In the genomic region with DNA sequence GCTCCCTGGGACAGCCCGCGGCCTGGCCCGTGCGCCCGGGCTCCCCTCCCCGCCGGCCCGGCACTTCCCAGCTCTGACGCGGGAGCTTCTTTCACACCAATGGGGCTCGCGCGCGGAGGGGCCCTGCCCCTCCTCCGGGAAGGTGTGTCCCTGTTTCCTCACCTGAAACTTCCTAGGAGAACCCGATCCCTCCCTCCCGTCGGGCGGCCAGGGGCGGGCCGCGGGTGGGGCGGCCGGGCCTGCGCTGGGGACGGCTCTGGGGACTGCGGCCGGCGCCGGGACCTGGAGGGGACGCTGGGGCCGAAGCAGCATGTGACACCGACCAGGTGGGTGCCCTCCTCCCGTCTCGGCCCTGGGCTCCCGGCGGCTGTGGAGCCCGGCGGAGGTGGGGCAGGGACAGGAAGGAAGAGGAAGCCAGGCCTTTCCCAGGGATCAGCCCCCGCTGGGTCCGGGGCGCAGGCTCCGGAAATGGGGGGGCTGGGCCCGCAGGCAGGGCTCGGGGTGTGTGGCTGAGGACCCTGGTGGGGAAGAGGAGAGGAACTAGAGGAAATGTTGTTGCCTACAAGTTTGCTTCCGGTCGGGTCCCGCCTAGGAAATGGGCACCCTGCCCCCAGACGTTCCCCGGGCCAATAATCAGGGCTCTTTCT, we compare ENCODE assay signal across 8 cellular contexts. TPM values are rescaled to one million over a fixed set of nuclear protein-coding genes. Genes with fewer than 3 reads are reported as not detected.
DNase-seq lines count a peak whose midpoint lies in the region; ATAC-seq and TF ChIP-seq lines count a peak whose summit lies in the region.
"Not testable (repeated sequence)": the region's sequence is repeated elsewhere in the genome, so short reads cannot be mapped to it uniquely, and the experiment has no call there.

ARHGEF5 (plus strand) TSS at position 227 of the 647 bp plus-strand sequence. CDS start 7,268 bp downstream, outside the sequence.

- CTCF ChIA-PET in activated CD8-positive, alpha-beta T cell treated with anti-CD3 and anti-CD28 coated beads for 36 hours (lab: Charles Lee) = not testable (repeated sequence)

- H3K9me3 ChIP-seq in endodermal cell (ENCODE audit: control insufficient read depth, low read length); lower lobe of right lung: not testable (repeated sequence)

- not testable (repeated sequence) for DNase-seq in activated CD8-positive, alpha-beta T cell treated with anti-CD3 and anti-CD28 coated beads for 36 hours; endodermal cell; lower lobe of right lung

- H3K27me3 Mint-ChIP-seq in activated CD8-positive, alpha-beta T cell treated with anti-CD3 and anti-CD28 coated beads for 36 hours; endodermal cell (ENCODE audit: insufficient read depth); stimulated activated naive CD8-positive, alpha-beta T cell treated with anti-CD3 and anti-CD28 coated beads, Interleukin-15, Interleukin-2, amounts not matched to agents 100 ng/mL and 50 ng/mL, for 24 hours: not testable (repeated sequence)

- H3K27ac ChIP-seq in endodermal cell (ENCODE audit: low read depth, low read length); lower lobe of right lung: not testable (repeated sequence)

- H3K9me3 Mint-ChIP-seq in activated CD8-positive, alpha-beta T cell treated with anti-CD3 and anti-CD28 coated beads for 36 hours; endodermal cell; stimulated activated naive CD8-positive, alpha-beta T cell treated with anti-CD3 and anti-CD28 coated beads, Interleukin-15, Interleukin-2, amounts not matched to agents 100 ng/mL and 50 ng/mL, for 24 hours: not testable (repeated sequence)

- H3K4me3 Mint-ChIP-seq in activated CD8-positive, alpha-beta T cell treated with anti-CD3 and anti-CD28 coated beads for 36 hours = peak within 1 kb of the TSS; percentile 85
- H3K4me3 Mint-ChIP-seq in endodermal cell = peak within 1 kb of the TSS; percentile 80
- H3K4me3 Mint-ChIP-seq in stimulated activated naive CD8-positive, alpha-beta T cell treated with anti-CD3 and anti-CD28 coated beads, Interleukin-15, Interleukin-2, amounts not matched to agents 100 ng/mL and 50 ng/mL, for 24 hours = peak within 1 kb of the TSS; percentile 79

- H3K36me3 Mint-ChIP-seq in activated CD8-positive, alpha-beta T cell treated with anti-CD3 and anti-CD28 coated beads for 36 hours (ENCODE audit: low read depth); endodermal cell (ENCODE audit: low read depth); stimulated activated naive CD8-positive, alpha-beta T cell treated with anti-CD3 and anti-CD28 coated beads, Interleukin-15, Interleukin-2, amounts not matched to agents 100 ng/mL and 50 ng/mL, for 24 hours (ENCODE audit: low read depth): not testable (repeated sequence)

- H3K27ac Mint-ChIP-seq in activated CD8-positive, alpha-beta T cell treated with anti-CD3 and anti-CD28 coated beads for 36 hours = peak within 1 kb of the TSS; percentile 88
- peak within 1 kb of the TSS; percentile 95 for H3K27ac Mint-ChIP-seq in endodermal cell
- peak within 1 kb of the TSS; percentile 74 for H3K27ac Mint-ChIP-seq in stimulated activated naive CD8-positive, alpha-beta T cell treated with anti-CD3 and anti-CD28 coated beads, Interleukin-15, Interleukin-2, amounts not matched to agents 100 ng/mL and 50 ng/mL, for 24 hours

- not testable (repeated sequence) for H3K27me3 ChIP-seq in endodermal cell (ENCODE audit: control insufficient read depth, insufficient read depth, low read length, poor library complexity, severe bottlenecking); lower lobe of right lung (ENCODE audit: low read depth)

- H3K4me3 ChIP-seq in endodermal cell (ENCODE audit: low read length) = not testable (repeated sequence)
- peak within 1 kb of the TSS; percentile 25 for H3K4me3 ChIP-seq in lower lobe of right lung

- not testable (repeated sequence) for H3K4me1 Mint-ChIP-seq in activated CD8-positive, alpha-beta T cell treated with anti-CD3 and anti-CD28 coated beads for 36 hours (ENCODE audit: low read depth); endodermal cell; stimulated activated naive CD8-positive, alpha-beta T cell treated with anti-CD3 and anti-CD28 coated beads, Interleukin-15, Interleukin-2, amounts not matched to agents 100 ng/mL and 50 ng/mL, for 24 hours (ENCODE audit: low read depth)

- peak; percentile 79 for ATAC-seq in GM18502 (IDR thresholded peaks at IDR 0.05; ENCODE audit: poor library complexity, unreplicated experiment)
- ATAC-seq in GM21381 (IDR thresholded peaks at IDR 0.05; ENCODE audit: unreplicated experiment) = peak; percentile 69
- ATAC-seq in HG02884 (IDR thresholded peaks at IDR 0.05; ENCODE audit: unreplicated experiment) = peak; percentile 67
- ATAC-seq in HG03521 (IDR thresholded peaks at IDR 0.05; ENCODE audit: unreplicated experiment) = peak; percentile 77
- ATAC-seq in activated CD8-positive, alpha-beta T cell treated with anti-CD3 and anti-CD28 coated beads for 36 hours = peak; percentile 77
- peak; percentile 95 for ATAC-seq in lower lobe of right lung

- intact Hi-C loops in activated CD8-positive, alpha-beta T cell treated with anti-CD3 and anti-CD28 coated beads for 36 hours (cut with micrococcal nuclease); lower lobe of right lung (cut with DNase I): not testable (repeated sequence)

- H3K9ac ChIP-seq in endodermal cell (ENCODE audit: extremely low read depth, low read length, poor library complexity, severe bottlenecking) = not testable (repeated sequence)

- TF ChIP-seq CTCF in activated CD8-positive, alpha-beta T cell treated with anti-CD3 and anti-CD28 coated beads for 36 hours (IDR thresholded peaks at IDR 0.05); endodermal cell (conservative IDR thresholded peaks at IDR 0.05); lower lobe of right lung (IDR thresholded peaks at IDR 0.05): not testable (repeated sequence)

- POLR2A ChIA-PET in activated CD8-positive, alpha-beta T cell treated with anti-CD3 and anti-CD28 coated beads for 36 hours (lab: Charles Lee) = not testable (repeated sequence)

- not testable (repeated sequence) for H3K4me1 ChIP-seq in endodermal cell (ENCODE audit: control insufficient read depth, insufficient read depth, low read length); lower lobe of right lung

- no CpG with 5 or more reads among the region's 50 CpGs for WGBS in endodermal cell (ENCODE audit: insufficient coverage in 1 of 2, insufficient read length in 1 of 2), 2 experiments

- not testable (repeated sequence) for H3K36me3 ChIP-seq in endodermal cell (ENCODE audit: control insufficient read depth, insufficient read depth, low read length); lower lobe of right lung

RNA-seq across cellular contexts. Expression of gene ARHGEF5, which starts in this region (rescaled TPM):
- 1 to 10 TPM; 6.7 to 7.5 TPM for total RNA-seq in activated CD8-positive, alpha-beta T cell treated with anti-CD3 and anti-CD28 coated beads for 36 hours
- total RNA-seq in endodermal cell (10 to 100 TPM; 22.8 to 43.1 TPM), lower lobe of right lung (39.5 TPM)
- 4.6 TPM for polyA plus RNA-seq in endodermal cell (2013, experiment 1 of 2)
- 5.6 TPM for polyA plus RNA-seq in endodermal cell (2013, experiment 2 of 2)
